Comparison of ENCODE assay signal across 15 cellular contexts in genomic region chr1:159054427-159054826, GRCh38. TPM values are rescaled to one million over a fixed set of nuclear protein-coding genes. Genes with fewer than 3 reads are reported as not detected.
DNase-seq lines count a peak whose midpoint lies in the region; ATAC-seq, FAIRE-seq and TF ChIP-seq lines count a peak whose summit lies in the region.
"Had no signal": no experiment of that assay in that cellular context is flagged by ENCODE, and none has a peak within 500 bp of the region (broad histone marks: within the 10 kb centered on the region; RNA-seq: fewer than 3 reads in every experiment).

No MANE protein-coding gene starts in this region.

- peak overlapping the region; percentile 60 for H3K27ac Mint-ChIP-seq in activated T-helper 2 cell treated with anti-CD3 and anti-CD28 coated beads, Interferon-gamma antibody, Interleukin-2, Interleukin-4, amounts not matched to agents 10 μg/mL and 5 μg/mL and 100 μg/mL, durations not matched to agents 14 hours and 24 hours and 36 hours

- H3K4me3 ChIP-seq in A673 (ENCODE audit: low read depth, low read length, poor library complexity, severe bottlenecking): no peak overlapping the region
- H3K4me3 ChIP-seq in keratinocyte (ENCODE audit: control insufficient read depth in 2 of 3, extremely low read depth in 1 of 3, insufficient read depth in 2 of 3, low read depth in 1 of 3, low read length in 3 of 3): no peak overlapping the region
- H3K4me3 ChIP-seq: body of pancreas, SK-N-MC, vagina had no signal

- peak overlapping the region; percentile 54 for H3K4me2 ChIP-seq in keratinocyte (ENCODE audit: control insufficient read depth, extremely low read depth, insufficient read depth, low read depth, low read length)

- no peak overlapping the region for H3K4me3 Mint-ChIP-seq in activated T-helper 2 cell treated with anti-CD3 and anti-CD28 coated beads, Interferon-gamma antibody, Interleukin-2, Interleukin-4, amounts not matched to agents 10 μg/mL and 5 μg/mL and 100 μg/mL, durations not matched to agents 14 hours and 24 hours and 36 hours (ENCODE audit: low read depth)

- ATAC-seq in HG02981 (IDR thresholded peaks at IDR 0.05; ENCODE audit: unreplicated experiment): no peak
- ATAC-seq: body of pancreas had no signal

- H3K27me3 ChIP-seq in A673 (replicated peaks; ENCODE audit: insufficient read depth, low read depth, low read length, poor library complexity): peaks cover 5% of the 10 kb centered on the region
- H3K27me3 ChIP-seq in keratinocyte (ENCODE audit: control insufficient read depth, extremely low read depth, insufficient read depth, low read length): no peaks in the 10 kb centered on the region
- H3K27me3 ChIP-seq: BE2C, body of pancreas, vagina had no signal

- no TSS peak for BruUV-seq in A673 (replicated peaks; lab: Mats Ljungman, UMichigan)

- no peak overlapping the region for H3K9ac ChIP-seq in keratinocyte (ENCODE audit: control insufficient read depth, extremely low read depth, insufficient read depth, low read length)

- intact Hi-C loops in A673 (cut with micrococcal nuclease; ENCODE audit: unreplicated experiment): no loop called here
- intact Hi-C loops in activated T-helper 2 cell treated with anti-CD3 and anti-CD28 coated beads, Interferon-gamma antibody, Interleukin-2, Interleukin-4, amounts not matched to agents 10 μg/mL and 5 μg/mL and 100 μg/mL, durations not matched to agents 14 hours and 24 hours and 36 hours (cut with micrococcal nuclease): loop anchor here (2.0 kb wide), 1 partner anchor 14 kb away; no protein-coding TSS in a partner anchor

- FAIRE-seq in keratinocyte (lab: Jason Lieb, UNC): peak; percentile 60

- CTCF ChIA-PET in A673 (lab: Charles Lee): no interaction called here

- H3K9me3 ChIP-seq in A673 (ENCODE audit: low read depth, low read length, poor library complexity, severe bottlenecking) (no peaks in the 10 kb centered on the region), keratinocyte (ENCODE audit: control insufficient read depth, low read depth, low read length) (no peaks in the 10 kb centered on the region)
- H3K9me3 ChIP-seq: BE2C, body of pancreas, vagina had no signal

- H3K27me3 Mint-ChIP-seq in activated T-helper 2 cell treated with anti-CD3 and anti-CD28 coated beads, Interferon-gamma antibody, Interleukin-2, Interleukin-4, amounts not matched to agents 10 μg/mL and 5 μg/mL and 100 μg/mL, durations not matched to agents 14 hours and 24 hours and 36 hours (ENCODE audit: low read depth): no peaks in the 10 kb centered on the region

- no peaks in the 10 kb centered on the region for H3K79me2 ChIP-seq in keratinocyte (ENCODE audit: control insufficient read depth, insufficient read depth, low read length)

- H3K4me1 Mint-ChIP-seq in activated T-helper 2 cell treated with anti-CD3 and anti-CD28 coated beads, Interferon-gamma antibody, Interleukin-2, Interleukin-4, amounts not matched to agents 10 μg/mL and 5 μg/mL and 100 μg/mL, durations not matched to agents 14 hours and 24 hours and 36 hours (ENCODE audit: low read depth): peaks cover 45% of the 10 kb centered on the region

- POLR2A ChIA-PET in A673 (lab: Charles Lee; ENCODE audit: low non-redundant PET): no interaction called here

- H3K27ac ChIP-seq in A673 (ENCODE audit: low read depth, low read length, poor library complexity, severe bottlenecking): no peak overlapping the region
- H3K27ac ChIP-seq in keratinocyte (ENCODE audit: control insufficient read depth, insufficient read depth, low read length): no peak overlapping the region
- H3K27ac ChIP-seq: body of pancreas, SK-N-MC, vagina had no signal

- peak; percentile 13 for TF ChIP-seq POLR2A in GM19099 (IDR thresholded peaks at IDR 0.05; ENCODE audit: extremely low read depth, insufficient read length, low read depth)

- no peaks in the 10 kb centered on the region for H3K9me3 Mint-ChIP-seq in activated T-helper 2 cell treated with anti-CD3 and anti-CD28 coated beads, Interferon-gamma antibody, Interleukin-2, Interleukin-4, amounts not matched to agents 10 μg/mL and 5 μg/mL and 100 μg/mL, durations not matched to agents 14 hours and 24 hours and 36 hours

- H3K9me1 ChIP-seq in keratinocyte (ENCODE audit: control insufficient read depth, extremely low read depth, insufficient read depth, low read length): no peaks in the 10 kb centered on the region

- H3K36me3 Mint-ChIP-seq in activated T-helper 2 cell treated with anti-CD3 and anti-CD28 coated beads, Interferon-gamma antibody, Interleukin-2, Interleukin-4, amounts not matched to agents 10 μg/mL and 5 μg/mL and 100 μg/mL, durations not matched to agents 14 hours and 24 hours and 36 hours (ENCODE audit: low read depth): peaks cover 94% of the 10 kb centered on the region

- H3K4me1 ChIP-seq in A673 (ENCODE audit: insufficient read depth, low read length, poor library complexity, severe bottlenecking) (peaks cover 28% of the 10 kb centered on the region), keratinocyte (ENCODE audit: control insufficient read depth, extremely low read depth, insufficient read depth, low read length) (peaks cover 29% of the 10 kb centered on the region)
- H3K4me1 ChIP-seq: BE2C, body of pancreas had no signal

- no peak for TF ChIP-seq CTCF in A673 (conservative IDR thresholded peaks at IDR 0.05; ENCODE audit: low read depth, low read length)
- TF ChIP-seq CTCF in keratinocyte (optimal IDR thresholded peaks at IDR 0.05 in 1 of 3, IDR thresholded peaks at IDR 0.05 in 1 of 3, conservative IDR thresholded peaks at IDR 0.05 in 1 of 3; ENCODE audit: extremely low read depth in 1 of 3, insufficient read depth in 2 of 3, low read length in 3 of 3): no peak

- peak; percentile 80 for DNase-seq in A673 (ENCODE audit: low spot score)
- DNase-seq in activated T-helper 2 cell treated with anti-CD3 and anti-CD28 coated beads, Interferon-gamma antibody, Interleukin-2, Interleukin-4, amounts not matched to agents 10 μg/mL and 5 μg/mL and 100 μg/mL, durations not matched to agents 14 hours and 24 hours and 36 hours (ENCODE audit: low spot score): no peak
- no peak for DNase-seq in keratinocyte (ENCODE audit: low read depth, low spot score)
- no peak for DNase-seq in activated CD4-positive, CD25-positive, alpha-beta regulatory T cell treated with anti-CD3 and anti-CD28 coated beads, Interleukin-2, amount 50 U/mL, for 72 hours
- no peak for DNase-seq in cerebellum (ENCODE audit: low spot score)
- DNase-seq in Kasumi-1 (lab: John Stamatoyannopoulos, UW): no peak
- DNase-seq: BE2C, body of pancreas, NCI-H1105, NCI-H748 treated with DMSO at 0.1 percent for 48 hours had no signal

- H3K36me3 ChIP-seq in A673 (ENCODE audit: insufficient read depth, low read length, poor library complexity, severe bottlenecking) (peaks cover 52% of the 10 kb centered on the region), keratinocyte (ENCODE audit: control insufficient read depth in 2 of 2, extremely low read depth in 1 of 2, insufficient read depth in 2 of 2, low read length in 2 of 2) (peaks cover 16 to 17% of the 10 kb centered on the region in 2 experiments)
- H3K36me3 ChIP-seq: BE2C had no signal

- no peaks in the 10 kb centered on the region for H4K20me1 ChIP-seq in keratinocyte (ENCODE audit: control insufficient read depth, extremely low read depth, insufficient read depth, low read length)

- dilution Hi-C loops in keratinocyte (cut with MboI; ENCODE audit: extremely low pct_ligation_motif_present, low sequenced_read_pairs): no loop called here

- no peak overlapping the region for H2AFZ ChIP-seq in keratinocyte (ENCODE audit: control insufficient read depth, low read length)

RNA-seq across cellular contexts. Expression of gene AIM2, which starts 22.1 kb away (rescaled TPM):
- total RNA-seq in A673 (2021) (not detected in 2 replicates), cerebellum (4.4 TPM)
- 101 and 109 TPM in 2 replicates for total RNA-seq in activated T-helper 2 cell treated with anti-CD3 and anti-CD28 coated beads, Interferon-gamma antibody, Interleukin-2, Interleukin-4, amounts not matched to agents 10 μg/mL and 5 μg/mL and 100 μg/mL, durations not matched to agents 14 hours and 24 hours and 36 hours
- polyA plus RNA-seq in keratinocyte: 0.09 to 0.33 TPM (median 0.17 TPM) in 3 replicates
- not detected for polyA plus RNA-seq in keratinocyte (2011; ENCODE audit: low read depth)
- 0.19 and 0.30 TPM in 2 replicates for polyA plus RNA-seq in keratinocyte (2011; cell fraction: cytosol; rRNA removed)
- polyA plus RNA-seq in keratinocyte (2011; cell fraction: nucleus; rRNA removed): 0.19 and 0.24 TPM in 2 replicates
- 0.16 TPM in 1 of 2 replicates, not detected in the other for polyA plus RNA-seq in keratinocyte (2012; ENCODE audit: low replicate concordance)
- 0.26 to 0.35 TPM in 2 of 3 replicates, not detected in the other for polyA minus RNA-seq in keratinocyte
- not detected for polyA minus RNA-seq in keratinocyte (2011; cell fraction: cytosol; rRNA and poly(A)+ RNA removed)
- polyA minus RNA-seq in keratinocyte (2011; cell fraction: nucleus; rRNA and poly(A)+ RNA removed): not detected in 2 replicates
- total RNA-seq: body of pancreas, vagina had no signal

RNA-seq across cellular contexts. Expression of gene IFI16, which starts 44.7 kb away (rescaled TPM):
- total RNA-seq in A673 (2021) (68.1 and 87.4 TPM in 2 replicates), cerebellum (13.4 TPM)
- total RNA-seq in activated T-helper 2 cell treated with anti-CD3 and anti-CD28 coated beads, Interferon-gamma antibody, Interleukin-2, Interleukin-4, amounts not matched to agents 10 μg/mL and 5 μg/mL and 100 μg/mL, durations not matched to agents 14 hours and 24 hours and 36 hours: 108 and 113 TPM in 2 replicates
- polyA plus RNA-seq in keratinocyte: 118 to 193 TPM (median 145 TPM) in 3 replicates
- 116 TPM for polyA plus RNA-seq in keratinocyte (2011; ENCODE audit: low read depth)
- polyA plus RNA-seq in keratinocyte (2011; cell fraction: cytosol; rRNA removed): 88.8 and 155 TPM in 2 replicates
- 155 and 191 TPM in 2 replicates for polyA plus RNA-seq in keratinocyte (2011; cell fraction: nucleus; rRNA removed)
- polyA plus RNA-seq in keratinocyte (2012; ENCODE audit: low replicate concordance): 69.6 and 121 TPM in 2 replicates
- polyA minus RNA-seq in keratinocyte: 42.0 to 91.5 TPM (median 56.9 TPM) in 3 replicates
- polyA minus RNA-seq in keratinocyte (2011; cell fraction: cytosol; rRNA and poly(A)+ RNA removed): 53.3 TPM
- 56.6 and 94.6 TPM in 2 replicates for polyA minus RNA-seq in keratinocyte (2011; cell fraction: nucleus; rRNA and poly(A)+ RNA removed)
- polyA plus RNA-seq: neural cell had no signal

Comparison
In these comparisons a context has a peak if more than half of its experiments do, and no peak if none do; other contexts are left out.
1. RNA of gene AIM2, which starts 22.1 kb away (total RNA-seq): 101 to 109 TPM in activated T-helper 2 cell treated with anti-CD3 and anti-CD28 coated beads, Interferon-gamma antibody, Interleukin-2, Interleukin-4, amounts not matched to agents 10 μg/mL and 5 μg/mL and 100 μg/mL, durations not matched to agents 14 hours and 24 hours and 36 hours; 4.4 TPM in cerebellum (single experiment) and not detected in A673; every median in the first group is over 10 times any median in the second.